34 cellular contexts compared by ENCODE assay signal in the genomic region with DNA sequence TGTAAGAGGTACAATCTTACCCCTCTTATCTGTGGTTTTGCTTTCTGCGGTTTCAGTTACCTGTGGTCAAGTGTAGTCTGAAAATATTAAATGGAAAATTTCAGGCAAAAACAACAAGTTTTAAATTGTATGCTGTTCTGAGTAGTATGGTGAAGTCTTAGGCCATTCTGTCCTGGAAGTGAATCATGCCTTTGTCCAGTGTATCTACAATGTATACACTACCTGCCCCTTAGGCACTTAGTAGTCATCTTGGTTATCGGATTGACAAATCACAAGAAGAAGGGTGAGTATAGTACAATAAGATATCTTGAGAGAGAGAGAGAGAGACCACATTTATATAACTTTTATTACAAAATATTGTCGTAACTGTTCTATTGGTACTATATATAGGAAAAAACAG. TPM values are rescaled to one million over a fixed set of nuclear protein-coding genes. Genes with fewer than 3 reads are reported as not detected.
"Had no signal": no experiment of that assay in that cellular context is flagged by ENCODE, and none has a peak within 500 bp of the region (broad histone marks: within the 10 kb centered on the region; RNA-seq: fewer than 3 reads in every experiment).

No MANE protein-coding gene starts in this region.

- H3K9me3 Mint-ChIP-seq: activated naive CD4-positive, alpha-beta T cell treated with anti-CD3 and anti-CD28 coated beads, Interleukin-2, amount 10 ng/mL, durations not matched to agents 7 days and 5 days; memory B cell; naive thymus-derived CD8-positive, alpha-beta T cell; neural crest cell; stimulated activated effector memory CD8-positive, alpha-beta T cell treated with anti-CD3 and anti-CD28 coated beads, Interleukin-12 subunit alpha, Interleukin-12 subunit beta, amount 100 ng/mL, for 72 hours; stimulated activated naive CD8-positive, alpha-beta T cell treated with anti-CD3 and anti-CD28 coated beads, Interleukin-15, Interleukin-2, amounts not matched to agents 100 ng/mL and 50 ng/mL, for 24 hours; T-helper 1 cell treated with Interleukin-12 subunit alpha and Interleukin-12 subunit beta and Interleukin-4 antibody, amounts not matched to agents 30 μg/mL and 1 μg/mL, for 36 hours; type B pancreatic cell had no signal

- H3K4me3 Mint-ChIP-seq: activated naive CD4-positive, alpha-beta T cell treated with anti-CD3 and anti-CD28 coated beads, Interleukin-2, amount 10 ng/mL, durations not matched to agents 7 days and 5 days; memory B cell; naive thymus-derived CD8-positive, alpha-beta T cell; neural crest cell; stimulated activated effector memory CD8-positive, alpha-beta T cell treated with anti-CD3 and anti-CD28 coated beads, Interleukin-12 subunit alpha, Interleukin-12 subunit beta, amount 100 ng/mL, for 72 hours; stimulated activated naive CD8-positive, alpha-beta T cell treated with anti-CD3 and anti-CD28 coated beads, Interleukin-15, Interleukin-2, amounts not matched to agents 100 ng/mL and 50 ng/mL, for 24 hours; T-helper 1 cell treated with Interleukin-12 subunit alpha and Interleukin-12 subunit beta and Interleukin-4 antibody, amounts not matched to agents 30 μg/mL and 1 μg/mL, for 36 hours; type B pancreatic cell had no signal

- FAIRE-seq: endometrium, pancreas, small intestine had no signal

- H3K27ac ChIP-seq: colonic mucosa, pancreas, psoas muscle, sigmoid colon, thoracic aorta, uterus, WERI-Rb-1 had no signal

- ATAC-seq: activated CD4-positive, CD25-positive, alpha-beta regulatory T cell treated with anti-CD3 and anti-CD28 coated beads, Interleukin-2, amount 50 U/mL, for 24 hours; naive thymus-derived CD8-positive, alpha-beta T cell; pancreas; psoas muscle; stimulated activated effector memory CD8-positive, alpha-beta T cell treated with anti-CD3 and anti-CD28 coated beads, Interleukin-12 subunit alpha, Interleukin-12 subunit beta, amount 100 ng/mL, for 72 hours had no signal

- H3K4me1 Mint-ChIP-seq: neural crest cell; stimulated activated effector memory CD8-positive, alpha-beta T cell treated with anti-CD3 and anti-CD28 coated beads, Interleukin-12 subunit alpha, Interleukin-12 subunit beta, amount 100 ng/mL, for 72 hours had no signal

- H3K4me1 ChIP-seq: psoas muscle, uterus had no signal

- H3K27ac Mint-ChIP-seq: activated naive CD4-positive, alpha-beta T cell treated with anti-CD3 and anti-CD28 coated beads, Interleukin-2, amount 10 ng/mL, durations not matched to agents 7 days and 5 days; memory B cell; naive thymus-derived CD8-positive, alpha-beta T cell; stimulated activated effector memory CD8-positive, alpha-beta T cell treated with anti-CD3 and anti-CD28 coated beads, Interleukin-12 subunit alpha, Interleukin-12 subunit beta, amount 100 ng/mL, for 72 hours; stimulated activated naive CD8-positive, alpha-beta T cell treated with anti-CD3 and anti-CD28 coated beads, Interleukin-15, Interleukin-2, amounts not matched to agents 100 ng/mL and 50 ng/mL, for 24 hours; T-helper 1 cell treated with Interleukin-12 subunit alpha and Interleukin-12 subunit beta and Interleukin-4 antibody, amounts not matched to agents 30 μg/mL and 1 μg/mL, for 36 hours; type B pancreatic cell had no signal

- H3K9me3 ChIP-seq: colonic mucosa, pancreas, psoas muscle, sigmoid colon, thoracic aorta, uterus had no signal

- H3K4me3 ChIP-seq: colonic mucosa, pancreas, psoas muscle, sigmoid colon, thoracic aorta, uterus had no signal

- H3K36me3 ChIP-seq: colonic mucosa, pancreas, uterus had no signal

- DNase-seq: activated CD4-positive, alpha-beta T cell treated with anti-CD3 and anti-CD28 coated beads for 48 hours; activated CD4-positive, alpha-beta T cell treated with anti-CD3 and anti-CD28 coated beads, Interleukin-2, amount 50 U/mL, for 48 hours; activated CD8-positive, alpha-beta memory T cell treated with anti-CD3 and anti-CD28 coated beads for 24 hours; activated gamma-delta T cell; activated naive CD4-positive, alpha-beta T cell treated with anti-CD3 and anti-CD28 coated beads, Interleukin-2, amount 10 ng/mL, durations not matched to agents 7 days and 5 days; colonic mucosa; effector CD8-positive, alpha-beta T cell; head of caudate nucleus; hippocampal formation; naive thymus-derived CD8-positive, alpha-beta T cell; nucleus accumbens; pancreas; psoas muscle; sigmoid colon; small intestine; stimulated activated CD4-positive, alpha-beta T cell treated with anti-CD3 and anti-CD28 coated beads, Interleukin-4, amount 100 ng/mL, for 24 hours; T1000; uterus; WERI-Rb-1 had no signal

- H3K27me3 Mint-ChIP-seq: activated naive CD4-positive, alpha-beta T cell treated with anti-CD3 and anti-CD28 coated beads, Interleukin-2, amount 10 ng/mL, durations not matched to agents 7 days and 5 days; memory B cell; naive thymus-derived CD8-positive, alpha-beta T cell; stimulated activated naive CD8-positive, alpha-beta T cell treated with anti-CD3 and anti-CD28 coated beads, Interleukin-15, Interleukin-2, amounts not matched to agents 100 ng/mL and 50 ng/mL, for 24 hours; type B pancreatic cell had no signal

- H3K27me3 ChIP-seq: colonic mucosa, pancreas, sigmoid colon, uterus had no signal

RNA-seq across cellular contexts. Expression of a gene that starts 48.3 kb away (rescaled TPM):
- total RNA-seq: colonic mucosa; dermis microvascular lymphatic vessel endothelial cell; fibroblast of lung; fibroblast of villous mesenchyme; kidney epithelial cell; lower leg skin; naive thymus-derived CD8-positive, alpha-beta T cell; neural crest cell; pancreas; psoas muscle; sigmoid colon; subcutaneous adipose tissue; thoracic aorta had no signal
